Comparison of ENCODE assay signal across 1 cellular context in the genomic region with DNA sequence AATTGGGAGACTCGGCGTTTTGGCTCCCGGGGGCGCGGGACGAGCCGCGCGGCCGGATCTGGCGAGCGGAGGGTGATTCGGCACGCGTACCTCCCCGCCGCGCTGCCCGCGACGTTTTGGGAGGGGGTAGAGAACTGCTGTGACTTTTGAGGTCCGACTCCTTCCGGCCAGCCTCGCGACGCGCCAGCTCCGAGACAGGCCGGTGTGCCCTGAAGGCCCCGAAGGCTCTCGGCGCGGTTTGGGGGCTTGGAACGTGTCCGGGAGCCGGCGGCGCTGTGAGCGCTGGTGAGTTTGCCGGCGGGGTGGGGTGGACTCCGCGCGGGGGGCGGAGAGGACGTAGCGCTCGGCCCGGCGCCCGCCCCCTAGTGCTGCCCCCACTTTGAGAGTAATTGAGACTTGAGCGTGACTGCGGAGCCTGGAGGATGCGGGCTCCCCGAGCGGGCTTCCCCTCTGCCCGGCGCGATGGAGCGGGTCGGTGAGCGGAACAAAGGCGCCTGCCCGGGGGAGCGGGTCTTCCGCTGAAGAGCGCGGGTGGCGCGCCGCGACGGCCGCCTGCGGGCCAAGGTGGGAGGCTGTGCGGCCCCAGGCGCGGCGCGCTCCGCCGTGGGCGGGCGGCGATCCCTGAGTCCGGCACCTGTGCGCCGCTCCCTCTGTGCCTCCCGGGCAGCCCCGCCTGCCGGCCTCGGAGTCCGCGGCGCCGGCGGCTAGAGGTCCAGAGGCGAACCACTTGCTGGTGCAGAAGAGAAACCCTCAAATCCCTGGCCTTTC.
TF ChIP-seq lines count a peak whose summit lies in the region.

Gene GALNT17, plus strand, starts transcription at position 392 of the 768 bp plus-strand sequence.

TF ChIP-seq in WTC11, 78 proteins besides CTCF, POLR2A, EP300 and RAD21 (continued from another document):
- 0 out of 2 replicates have a peak, but pooled peaks have one; percentile 63 for TF ChIP-seq RELA (CRISPR knock-in tag; IDR thresholded peaks at IDR 0.05; ENCODE audit: borderline replicate concordance)
- TF ChIP-seq, protein P1, sequence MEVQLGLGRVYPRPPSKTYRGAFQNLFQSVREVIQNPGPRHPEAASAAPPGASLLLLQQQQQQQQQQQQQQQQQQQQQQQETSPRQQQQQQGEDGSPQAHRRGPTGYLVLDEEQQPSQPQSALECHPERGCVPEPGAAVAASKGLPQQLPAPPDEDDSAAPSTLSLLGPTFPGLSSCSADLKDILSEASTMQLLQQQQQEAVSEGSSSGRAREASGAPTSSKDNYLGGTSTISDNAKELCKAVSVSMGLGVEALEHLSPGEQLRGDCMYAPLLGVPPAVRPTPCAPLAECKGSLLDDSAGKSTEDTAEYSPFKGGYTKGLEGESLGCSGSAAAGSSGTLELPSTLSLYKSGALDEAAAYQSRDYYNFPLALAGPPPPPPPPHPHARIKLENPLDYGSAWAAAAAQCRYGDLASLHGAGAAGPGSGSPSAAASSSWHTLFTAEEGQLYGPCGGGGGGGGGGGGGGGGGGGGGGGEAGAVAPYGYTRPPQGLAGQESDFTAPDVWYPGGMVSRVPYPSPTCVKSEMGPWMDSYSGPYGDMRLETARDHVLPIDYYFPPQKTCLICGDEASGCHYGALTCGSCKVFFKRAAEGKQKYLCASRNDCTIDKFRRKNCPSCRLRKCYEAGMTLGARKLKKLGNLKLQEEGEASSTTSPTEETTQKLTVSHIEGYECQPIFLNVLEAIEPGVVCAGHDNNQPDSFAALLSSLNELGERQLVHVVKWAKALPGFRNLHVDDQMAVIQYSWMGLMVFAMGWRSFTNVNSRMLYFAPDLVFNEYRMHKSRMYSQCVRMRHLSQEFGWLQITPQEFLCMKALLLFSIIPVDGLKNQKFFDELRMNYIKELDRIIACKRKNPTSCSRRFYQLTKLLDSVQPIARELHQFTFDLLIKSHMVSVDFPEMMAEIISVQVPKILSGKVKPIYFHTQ (CRISPR knock-in tag; IDR thresholded peaks at IDR 0.05) = no peak
- TF ChIP-seq ZNF512 (CRISPR knock-in tag; IDR thresholded peaks at IDR 0.05; ENCODE audit: borderline replicate concordance) = no peak
- peak; percentile 1; the same call in 1 of the 2 replicates for TF ChIP-seq FOXP1 (CRISPR knock-in tag; IDR thresholded peaks at IDR 0.05; ENCODE audit: borderline replicate concordance)
- 0 out of 2 replicates have a peak, but pooled peaks have one; percentile 4 for TF ChIP-seq TEAD1 (CRISPR knock-in tag; IDR thresholded peaks at IDR 0.05)
